9 cellular contexts compared by ENCODE assay signal in genomic region chr15:85479071-85479647, GRCh38.
DNase-seq lines count a peak whose midpoint lies in the region; ATAC-seq and TF ChIP-seq lines count a peak whose summit lies in the region.
"Had no signal": no experiment of that assay in that cellular context is flagged by ENCODE, and none has a peak within 500 bp of the region (broad histone marks: within the 10 kb centered on the region; RNA-seq: fewer than 3 reads in every experiment).

No MANE protein-coding gene starts in this region.

- H3K4me3 ChIP-seq in MG63 (no peak overlapping the region), breast epithelium (no peak overlapping the region), dorsolateral prefrontal cortex (no peak overlapping the region)

- peak overlapping the region; percentile 8 to 46 for H3K27ac ChIP-seq in breast epithelium
- no peak overlapping the region for H3K27ac ChIP-seq in dorsolateral prefrontal cortex

- no peak overlapping the region for H3K4me3 Mint-ChIP-seq in memory B cell
- no peak overlapping the region for H3K4me3 Mint-ChIP-seq in stimulated activated naive CD8-positive, alpha-beta T cell treated with anti-CD3 and anti-CD28 coated beads, Interleukin-15, amount 100 ng/mL, for 72 hours

- TF ChIP-seq CTCF in breast epithelium (IDR thresholded peaks at IDR 0.05) (no peak), dorsolateral prefrontal cortex (IDR thresholded peaks at IDR 0.05 in 54 of 56, conservative IDR thresholded peaks at IDR 0.05 in 2 of 56; ENCODE audit: low read depth in 1 of 56, partially characterized antibody in 56 of 56) (no peak)

- peak overlapping the region; percentile 7 for H3K27ac Mint-ChIP-seq in memory B cell
- peak overlapping the region in 1 of 2 donors; percentile 45 for H3K27ac Mint-ChIP-seq in stimulated activated naive CD8-positive, alpha-beta T cell treated with anti-CD3 and anti-CD28 coated beads, Interleukin-15, amount 100 ng/mL, for 72 hours

- no peak for TF ChIP-seq POLR2A in breast epithelium (IDR thresholded peaks at IDR 0.05)

- intact Hi-C loops in breast epithelium (cut with DNase I; ENCODE audit: low total_unique reads) = no loop called here
- intact Hi-C loops in dorsolateral prefrontal cortex (cut with DNase I) = no loop called here

- ATAC-seq in memory B cell (ENCODE audit: low read depth) = no peak
- no peak for ATAC-seq in GM19035 (IDR thresholded peaks at IDR 0.05; ENCODE audit: unreplicated experiment)
- no peak for ATAC-seq in stimulated activated naive CD8-positive, alpha-beta T cell treated with anti-CD3 and anti-CD28 coated beads, Interleukin-15, amount 100 ng/mL, for 72 hours

- H3K36me3 ChIP-seq in MG63 (no peaks in the 10 kb centered on the region), breast epithelium (no peaks in the 10 kb centered on the region)

- no peaks in the 10 kb centered on the region for H3K9me3 Mint-ChIP-seq in memory B cell
- H3K9me3 Mint-ChIP-seq in stimulated activated naive CD8-positive, alpha-beta T cell treated with anti-CD3 and anti-CD28 coated beads, Interleukin-15, amount 100 ng/mL, for 72 hours = no peaks in the 10 kb centered on the region

- H3K9me3 ChIP-seq in MG63 (no peaks in the 10 kb centered on the region), breast epithelium (no peaks in the 10 kb centered on the region)

- peaks cover 62% of the 10 kb centered on the region for H3K4me1 Mint-ChIP-seq in memory B cell
- H3K4me1 Mint-ChIP-seq in stimulated activated naive CD8-positive, alpha-beta T cell treated with anti-CD3 and anti-CD28 coated beads, Interleukin-15, amount 100 ng/mL, for 72 hours = peaks cover 78% of the 10 kb centered on the region

- H3K4me1 ChIP-seq in breast epithelium = no peaks in the 10 kb centered on the region

- H3K27me3 Mint-ChIP-seq in memory B cell = no peaks in the 10 kb centered on the region
- H3K27me3 Mint-ChIP-seq in stimulated activated naive CD8-positive, alpha-beta T cell treated with anti-CD3 and anti-CD28 coated beads, Interleukin-15, amount 100 ng/mL, for 72 hours = no peaks in the 10 kb centered on the region

- H3K36me3 Mint-ChIP-seq in memory B cell = peaks cover 5% of the 10 kb centered on the region

- DNase-seq in COR-L47 (lab: John Stamatoyannopoulos, UW) (peak; percentile 76), MG63 (peak; percentile 23), breast epithelium (ENCODE audit: low spot score in 2 of 2) (peak in 1 of 2 donors; percentile 43), memory B cell (ENCODE audit: low spot score in 2 of 2) (no peak), OCI-M2 (lab: John Stamatoyannopoulos, UW; ENCODE audit: unreplicated experiment) (no peak), dorsolateral prefrontal cortex (no peak)
- no peak for DNase-seq in stimulated activated naive CD8-positive, alpha-beta T cell treated with anti-CD3 and anti-CD28 coated beads, Interleukin-15, amount 100 ng/mL, for 72 hours
- DNase-seq: activated naive CD4-positive, alpha-beta T cell had no signal

- H3K27me3 ChIP-seq in MG63 (no peaks in the 10 kb centered on the region), breast epithelium (no peaks in the 10 kb centered on the region), dorsolateral prefrontal cortex (peaks cover 0 to 5% (median 0%) of the 10 kb centered on the region in 45 donors)

Comparison
In these comparisons a context has a peak if more than half of its experiments do, and no peak if none do; other contexts are left out.
1. DNase-seq: peak in COR-L47 (single experiment) and MG63 (single experiment); none in memory B cell (0 of 2), OCI-M2 (single experiment), stimulated activated naive CD8-positive, alpha-beta T cell treated with anti-CD3 and anti-CD28 coated beads, Interleukin-15, amount 100 ng/mL, for 72 hours (0 of 2) and dorsolateral prefrontal cortex (0 of 10).
2. H3K27ac ChIP-seq: peak in breast epithelium (2 of 2); none in dorsolateral prefrontal cortex (0 of 59).